ENCODE assay signal across 8 cellular contexts in the genomic region with DNA sequence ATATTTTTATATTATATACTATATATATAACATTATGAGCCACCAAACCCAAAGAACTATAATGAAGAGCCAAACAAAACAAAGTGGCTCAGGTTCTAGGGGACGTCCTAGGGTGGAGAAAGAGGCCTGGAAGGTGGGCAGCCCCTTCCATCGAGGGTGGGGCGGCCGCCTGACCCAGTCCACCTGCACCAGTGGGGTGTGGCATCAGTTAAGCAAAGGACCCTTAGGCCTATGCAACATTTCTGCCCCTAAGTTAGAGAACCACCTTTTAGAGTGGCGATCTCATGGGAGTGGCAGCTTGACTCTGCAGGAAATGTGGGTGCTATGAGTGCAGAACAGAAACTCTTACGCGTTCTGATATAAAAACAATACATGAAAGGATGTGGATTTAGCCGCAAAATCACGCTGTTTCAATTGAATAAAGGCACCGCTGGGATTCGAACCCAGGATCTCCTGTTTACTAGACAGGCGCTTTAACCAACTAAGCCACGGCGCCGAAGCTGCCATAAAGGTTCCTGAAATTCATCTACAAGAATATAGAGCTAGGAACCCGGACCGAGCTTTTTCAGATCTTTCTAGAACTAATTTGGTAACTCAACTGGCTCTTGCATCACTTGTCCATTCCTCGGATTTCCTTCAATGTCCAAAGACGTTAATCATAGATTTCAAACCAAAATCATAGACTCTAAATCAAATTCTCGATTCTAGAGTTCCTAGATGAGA. TPM values are rescaled to one million over a fixed set of nuclear protein-coding genes. Genes with fewer than 3 reads are reported as not detected.
A peak's percentile ranks its signal among the peaks of the same experiment; 100 is the strongest.
DNase-seq lines count a peak whose midpoint lies in the region; ATAC-seq and TF ChIP-seq lines count a peak whose summit lies in the region.

No MANE protein-coding gene starts in this region.

- intact Hi-C loops in spleen (cut with DNase I; ENCODE audit: low total_unique reads) = loop anchor here (10.0 kb wide), 1 partner anchor 69 kb away; a partner anchor contains a TSS

- no peaks in the 10 kb centered on the region for H3K9me3 ChIP-seq in SK-N-SH
- no peaks in the 10 kb centered on the region for H3K9me3 ChIP-seq in spleen

- no peak for ATAC-seq in GM21619 (IDR thresholded peaks at IDR 0.05; ENCODE audit: unreplicated experiment)

- POLR2A ChIA-PET in SK-N-SH (lab: Yijun Ruan, JAX) = no interaction called here

- peak overlapping the region; percentile 60 for H3K4me2 ChIP-seq in SK-N-SH

- no peak for TF ChIP-seq POLR2A in spleen (IDR thresholded peaks at IDR 0.05)

- H3K27me3 ChIP-seq in SK-N-SH (ENCODE audit: insufficient read depth) = no peaks in the 10 kb centered on the region
- H3K27me3 ChIP-seq in spleen (replicated peaks in 1 of 7) = no peaks in the 10 kb centered on the region

- peaks cover 8 to 23% of the 10 kb centered on the region in 2 experiments; a peak in 3 of 4 replicates for H3K4me1 ChIP-seq in SK-N-SH (ENCODE audit: control insufficient read depth in 1 of 2, insufficient read depth in 2 of 2, low read depth in 1 of 2, low read length in 1 of 2)
- peaks cover 12 to 63% (median 35%) of the 10 kb centered on the region in 6 donors for H3K4me1 ChIP-seq in spleen

- no peaks in the 10 kb centered on the region for H3K79me2 ChIP-seq in SK-N-SH (ENCODE audit: insufficient read depth)

- peak in 1 of 2 experiments; percentile 31; a peak in 1 of 4 replicates for TF ChIP-seq EP300 in SK-N-SH (IDR thresholded peaks at IDR 0.05; ENCODE audit: borderline replicate concordance in 1 of 2, low read depth in 1 of 2, low read length in 1 of 2)

- H2AFZ ChIP-seq in SK-N-SH (ENCODE audit: low read depth) = no peak overlapping the region

- 22% methylated on average over 20 of the region's 20 CpGs for WGBS in SK-N-SH (ENCODE audit: low lambda C conversion rate)
- WGBS in spleen, 5 donors = 43 to 67% (median 55%) methylated on average over 20 of the region's 20 CpGs

- peaks cover 8 to 29% of the 10 kb centered on the region in 2 experiments for H3K36me3 ChIP-seq in SK-N-SH (replicated peaks in 1 of 2; ENCODE audit: control insufficient read depth in 1 of 2, insufficient read depth in 2 of 2, low read length in 1 of 2)
- peaks cover under 1 to 42% (median 37%) of the 10 kb centered on the region in 6 donors for H3K36me3 ChIP-seq in spleen

- H3K9me2 ChIP-seq in SK-N-SH = no peaks in the 10 kb centered on the region

- no peak for TF ChIP-seq RAD21 in SK-N-SH (IDR thresholded peaks at IDR 0.05; ENCODE audit: low read length)

- peak; percentile 40 for DNase-seq in activated gamma-delta T cell treated with Interleukin-2 at 50 U/mL for 16 hours
- no peak for DNase-seq in activated gamma-delta T cell (lab: John Stamatoyannopoulos, UW)
- no peak for DNase-seq in SK-N-SH
- DNase-seq in amniotic stem cell (lab: John Stamatoyannopoulos, UW) = peak; percentile 79
- no peak for DNase-seq in spleen
- no peak for DNase-seq in germinal center (ENCODE audit: low spot score)

- peak overlapping the region; percentile 55 for H3K4me3 ChIP-seq in SK-N-SH (ENCODE audit: low read depth in 2 of 2, low read length in 1 of 2)
- peak overlapping the region; percentile 17 for H3K4me3 ChIP-seq in iPS-11a (ENCODE audit: low read depth, low read length)
- H3K4me3 ChIP-seq in spleen = peak overlapping the region in 3 of 8 donors; percentile 4 to 44 (median 27)

- CTCF ChIA-PET in SK-N-SH (lab: Yijun Ruan, JAX) = interaction anchor here (1.0 to 6.5 kb wide), 6 partner anchors 21 to 107 kb away, joined by 3 to 55 read pairs (median 6); a partner anchor contains a TSS

- H4K20me1 ChIP-seq in SK-N-SH (ENCODE audit: insufficient read depth) = 0 out of 2 replicates have a peak, but pooled peaks cover 4% of the 10 kb centered on the region

- H3F3A ChIP-seq in SK-N-SH (replicated peaks; ENCODE audit: insufficient read depth) = peaks cover 46% of the 10 kb centered on the region

- peak overlapping the region; percentile 82 to 95 for H3K27ac ChIP-seq in SK-N-SH (ENCODE audit: low read depth in 2 of 2, low read length in 1 of 2)
- peak overlapping the region; percentile 30 to 97 (median 75) for H3K27ac ChIP-seq in spleen

- peak overlapping the region; percentile 55; the same call in 1 of the 2 replicates for H3K9ac ChIP-seq in SK-N-SH

- TF ChIP-seq CTCF in SK-N-SH (IDR thresholded peaks at IDR 0.05) (no peak), spleen (IDR thresholded peaks at IDR 0.05 in 8 of 11, conservative IDR thresholded peaks at IDR 0.05 in 3 of 11) (no peak)

TF ChIP-seq in SK-N-SH, 30 proteins besides CTCF, POLR2A, EP300 and RAD21 (continues in another document):
- TF ChIP-seq SMC3 (IDR thresholded peaks at IDR 0.05; ENCODE audit: low read depth, low read length) = no peak
- TF ChIP-seq, protein P1, sequence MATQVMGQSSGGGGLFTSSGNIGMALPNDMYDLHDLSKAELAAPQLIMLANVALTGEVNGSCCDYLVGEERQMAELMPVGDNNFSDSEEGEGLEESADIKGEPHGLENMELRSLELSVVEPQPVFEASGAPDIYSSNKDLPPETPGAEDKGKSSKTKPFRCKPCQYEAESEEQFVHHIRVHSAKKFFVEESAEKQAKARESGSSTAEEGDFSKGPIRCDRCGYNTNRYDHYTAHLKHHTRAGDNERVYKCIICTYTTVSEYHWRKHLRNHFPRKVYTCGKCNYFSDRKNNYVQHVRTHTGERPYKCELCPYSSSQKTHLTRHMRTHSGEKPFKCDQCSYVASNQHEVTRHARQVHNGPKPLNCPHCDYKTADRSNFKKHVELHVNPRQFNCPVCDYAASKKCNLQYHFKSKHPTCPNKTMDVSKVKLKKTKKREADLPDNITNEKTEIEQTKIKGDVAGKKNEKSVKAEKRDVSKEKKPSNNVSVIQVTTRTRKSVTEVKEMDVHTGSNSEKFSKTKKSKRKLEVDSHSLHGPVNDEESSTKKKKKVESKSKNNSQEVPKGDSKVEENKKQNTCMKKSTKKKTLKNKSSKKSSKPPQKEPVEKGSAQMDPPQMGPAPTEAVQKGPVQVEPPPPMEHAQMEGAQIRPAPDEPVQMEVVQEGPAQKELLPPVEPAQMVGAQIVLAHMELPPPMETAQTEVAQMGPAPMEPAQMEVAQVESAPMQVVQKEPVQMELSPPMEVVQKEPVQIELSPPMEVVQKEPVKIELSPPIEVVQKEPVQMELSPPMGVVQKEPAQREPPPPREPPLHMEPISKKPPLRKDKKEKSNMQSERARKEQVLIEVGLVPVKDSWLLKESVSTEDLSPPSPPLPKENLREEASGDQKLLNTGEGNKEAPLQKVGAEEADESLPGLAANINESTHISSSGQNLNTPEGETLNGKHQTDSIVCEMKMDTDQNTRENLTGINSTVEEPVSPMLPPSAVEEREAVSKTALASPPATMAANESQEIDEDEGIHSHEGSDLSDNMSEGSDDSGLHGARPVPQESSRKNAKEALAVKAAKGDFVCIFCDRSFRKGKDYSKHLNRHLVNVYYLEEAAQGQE (IDR thresholded peaks at IDR 0.05; ENCODE audit: low read depth, low read length) = no peak
- TF ChIP-seq, protein P2, sequence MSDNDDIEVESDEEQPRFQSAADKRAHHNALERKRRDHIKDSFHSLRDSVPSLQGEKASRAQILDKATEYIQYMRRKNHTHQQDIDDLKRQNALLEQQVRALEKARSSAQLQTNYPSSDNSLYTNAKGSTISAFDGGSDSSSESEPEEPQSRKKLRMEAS (IDR thresholded peaks at IDR 0.05; ENCODE audit: low read depth) = no peak
- no peak; the same call in 1 of the 2 replicates for TF ChIP-seq MEF2A (IDR thresholded peaks at IDR 0.05; ENCODE audit: borderline replicate concordance, low read depth)
- TF ChIP-seq, protein P3, sequence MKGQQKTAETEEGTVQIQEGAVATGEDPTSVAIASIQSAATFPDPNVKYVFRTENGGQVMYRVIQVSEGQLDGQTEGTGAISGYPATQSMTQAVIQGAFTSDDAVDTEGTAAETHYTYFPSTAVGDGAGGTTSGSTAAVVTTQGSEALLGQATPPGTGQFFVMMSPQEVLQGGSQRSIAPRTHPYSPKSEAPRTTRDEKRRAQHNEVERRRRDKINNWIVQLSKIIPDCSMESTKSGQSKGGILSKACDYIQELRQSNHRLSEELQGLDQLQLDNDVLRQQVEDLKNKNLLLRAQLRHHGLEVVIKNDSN (IDR thresholded peaks at IDR 0.05; ENCODE audit: borderline replicate concordance, low read depth) = no peak
- TF ChIP-seq NRF1 (IDR thresholded peaks at IDR 0.05; ENCODE audit: low read depth, low read length) = no peak
- TF ChIP-seq TCF12 (IDR thresholded peaks at IDR 0.05) = no peak
- TF ChIP-seq RXRA (IDR thresholded peaks at IDR 0.05; ENCODE audit: borderline replicate concordance, low read depth) = no peak
- peak; percentile 52 for TF ChIP-seq FOSL2 (IDR thresholded peaks at IDR 0.05; ENCODE audit: borderline replicate concordance, low read depth)
- 0 out of 2 replicates have a peak, but pooled peaks have one; percentile 14 for TF ChIP-seq RCOR1 (IDR thresholded peaks at IDR 0.05; ENCODE audit: low read length)
- no peak for TF ChIP-seq GATA2 (CRISPR knock-in tag; IDR thresholded peaks at IDR 0.05)
- TF ChIP-seq RFX5 (IDR thresholded peaks at IDR 0.05; ENCODE audit: low read length) = no peak
- no peak for TF ChIP-seq ELF1 (IDR thresholded peaks at IDR 0.05)

RNA-seq across cellular contexts. Expression of a gene that starts 15.6 kb away (rescaled TPM):
- polyA plus RNA-seq in SK-N-SH (2012; rRNA removed) = 28.8 and 43.9 TPM in 2 replicates
- polyA plus RNA-seq in SK-N-SH (2012; cell fraction: cytosol; rRNA removed) = 23.4 and 32.0 TPM in 2 replicates
- 104 and 168 TPM in 2 replicates for polyA plus RNA-seq in SK-N-SH (2012; cell fraction: nucleus; rRNA removed)
- 10 to 100 TPM in 4 of 7 donors, 1 to 10 TPM in 3; 2.4 to 21.0 (median 10.6) TPM for total RNA-seq in spleen
- 10 to 100 TPM in 2 of 3 donors, 1 to 10 TPM in 1; 6.2 to 30.9 (median 10.5) TPM for polyA plus RNA-seq in spleen

RNA-seq across cellular contexts. Expression of a gene that starts 21.9 kb away (rescaled TPM):
- polyA plus RNA-seq in SK-N-SH (2012; rRNA removed) (11.0 and 12.6 TPM in 2 replicates), spleen (10 to 100 TPM; 16.6 to 47.4 (median 22.6) TPM)
- 3.2 and 4.8 TPM in 2 replicates for polyA plus RNA-seq in SK-N-SH (2012; cell fraction: cytosol; rRNA removed)
- polyA plus RNA-seq in SK-N-SH (2012; cell fraction: nucleus; rRNA removed) = 61.6 and 90.0 TPM in 2 replicates
- 100 to 1,000 TPM in 3 of 7 donors, 10 to 100 TPM in 4; 53.9 to 131 (median 91.3) TPM for total RNA-seq in spleen

RNA-seq across cellular contexts. Expression of a gene that starts 23.1 kb away (rescaled TPM):
- polyA plus RNA-seq in SK-N-SH (2012; rRNA removed) (22.4 and 24.0 TPM in 2 replicates), spleen (10 to 100 TPM; 12.6 to 22.8 (median 14.1) TPM)
- polyA plus RNA-seq in SK-N-SH (2012; cell fraction: cytosol; rRNA removed) = 7.1 and 9.5 TPM in 2 replicates
- 91.9 and 99.7 TPM in 2 replicates for polyA plus RNA-seq in SK-N-SH (2012; cell fraction: nucleus; rRNA removed)
- 10 to 100 TPM; 14.0 to 70.3 (median 30.8) TPM for total RNA-seq in spleen

RNA-seq across cellular contexts. Expression of a gene that starts 36.0 kb away (rescaled TPM):
- polyA plus RNA-seq in SK-N-SH (2012; rRNA removed) (3.7 and 4.3 TPM in 2 replicates), spleen (10 to 100 TPM in 2 of 3 donors, 1 to 10 TPM in 1; 10.0 to 16.5 (median 12.9) TPM)
- polyA plus RNA-seq in SK-N-SH (2012; cell fraction: cytosol; rRNA removed) = 2.1 and 3.5 TPM in 2 replicates
- polyA plus RNA-seq in SK-N-SH (2012; cell fraction: nucleus; rRNA removed) = 2.9 and 3.5 TPM in 2 replicates
- 10 to 100 TPM in 6 of 7 donors, 1 to 10 TPM in 1; 9.5 to 14.6 (median 12.3) TPM for total RNA-seq in spleen

RNA-seq across cellular contexts. Expression of a gene that starts 49.8 kb away (rescaled TPM):
- polyA plus RNA-seq in SK-N-SH (2012; rRNA removed) (18.6 and 19.2 TPM in 2 replicates), spleen (10 to 100 TPM in 2 of 3 donors, 1 to 10 TPM in 1; 8.1 to 14.0 (median 11.9) TPM)
- polyA plus RNA-seq in SK-N-SH (2012; cell fraction: cytosol; rRNA removed) = 16.7 and 17.7 TPM in 2 replicates
- 16.7 and 21.4 TPM in 2 replicates for polyA plus RNA-seq in SK-N-SH (2012; cell fraction: nucleus; rRNA removed)
- 10 to 100 TPM; 13.0 to 42.2 (median 22.4) TPM for total RNA-seq in spleen

Comparison
In these comparisons a context has a peak if more than half of its experiments do, and no peak if none do; other contexts are left out.
1. DNase-seq: peak in activated gamma-delta T cell treated with Interleukin-2 at 50 U/mL for 16 hours (single experiment) and amniotic stem cell (single experiment); none in activated gamma-delta T cell (single experiment), SK-N-SH (single experiment), spleen (single experiment) and germinal center (single experiment).